Comparison of ENCODE assay signal across 30 cellular contexts in the genomic region with DNA sequence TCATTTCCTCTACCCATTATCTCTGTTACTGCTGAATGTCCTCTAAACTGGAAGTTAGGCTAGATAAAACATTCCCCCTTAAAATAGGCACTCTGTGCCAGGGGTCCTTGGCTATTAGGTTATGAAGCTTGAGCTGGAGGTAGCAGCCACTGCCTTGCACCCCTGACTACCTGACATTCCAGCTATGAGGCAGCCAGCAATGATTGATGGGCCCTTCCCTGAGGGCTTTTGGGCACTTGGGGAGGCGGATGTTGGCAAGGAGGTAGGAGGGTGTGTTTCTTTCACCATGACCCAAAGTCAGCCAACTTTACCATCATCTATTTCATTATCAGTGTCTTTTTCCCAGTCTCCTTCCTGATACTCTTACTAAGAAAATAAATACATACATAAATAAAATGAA.
"Had no signal": no experiment of that assay in that cellular context is flagged by ENCODE, and none has a peak within 500 bp of the region (broad histone marks: within the 10 kb centered on the region; RNA-seq: fewer than 3 reads in every experiment).

No MANE protein-coding gene starts in this region.

- H3K4me3 Mint-ChIP-seq: activated CD4-positive, alpha-beta memory T cell treated with anti-CD3 and anti-CD28 coated beads, Interleukin-2, amount 10 ng/mL, durations not matched to agents 7 days and 5 days; activated CD8-positive, alpha-beta memory T cell treated with anti-CD3 and anti-CD28 coated beads, Interleukin-2, amount 10 ng/mL, durations not matched to agents 7 days and 5 days; activated naive CD8-positive, alpha-beta T cell; activated naive CD8-positive, alpha-beta T cell treated with anti-CD3 and anti-CD28 coated beads, Interleukin-2, amount 50 U/mL, for 24 hours; central memory CD8-positive, alpha-beta T cell had no signal

- H3K4me3 ChIP-seq: cardiac muscle cell, SJCRH30, SK-N-MC had no signal

- H3K27ac Mint-ChIP-seq: activated CD4-positive, alpha-beta memory T cell treated with anti-CD3 and anti-CD28 coated beads, Interleukin-2, amount 10 ng/mL, durations not matched to agents 7 days and 5 days; activated CD8-positive, alpha-beta memory T cell treated with anti-CD3 and anti-CD28 coated beads, Interleukin-2, amount 10 ng/mL, durations not matched to agents 7 days and 5 days; activated naive CD8-positive, alpha-beta T cell; activated naive CD8-positive, alpha-beta T cell treated with anti-CD3 and anti-CD28 coated beads, Interleukin-2, amount 50 U/mL, for 24 hours; activated T-helper 2 cell treated with anti-CD3 and anti-CD28 coated beads, Interferon-gamma antibody, Interleukin-2, Interleukin-4, amounts not matched to agents 10 μg/mL and 5 μg/mL and 100 μg/mL, durations not matched to agents 14 hours and 24 hours and 36 hours had no signal

- H3K27ac ChIP-seq: brain microvascular endothelial cell, cardiac muscle cell, SJCRH30, SK-N-MC, WERI-Rb-1 had no signal

- H3K27me3 ChIP-seq: brain microvascular endothelial cell, cardiac muscle cell, SJCRH30 had no signal

- H3K27me3 Mint-ChIP-seq: activated CD4-positive, alpha-beta memory T cell treated with anti-CD3 and anti-CD28 coated beads, Interleukin-2, amount 10 ng/mL, durations not matched to agents 7 days and 5 days; activated CD8-positive, alpha-beta memory T cell treated with anti-CD3 and anti-CD28 coated beads, Interleukin-2, amount 10 ng/mL, durations not matched to agents 7 days and 5 days; activated naive CD8-positive, alpha-beta T cell; activated naive CD8-positive, alpha-beta T cell treated with anti-CD3 and anti-CD28 coated beads, Interleukin-2, amount 50 U/mL, for 24 hours; central memory CD8-positive, alpha-beta T cell had no signal

- H3K9me3 Mint-ChIP-seq: activated CD4-positive, alpha-beta memory T cell treated with anti-CD3 and anti-CD28 coated beads, Interleukin-2, amount 10 ng/mL, durations not matched to agents 7 days and 5 days; activated naive CD8-positive, alpha-beta T cell treated with anti-CD3 and anti-CD28 coated beads, Interleukin-2, amount 50 U/mL, for 24 hours; activated T-helper 2 cell treated with anti-CD3 and anti-CD28 coated beads, Interferon-gamma antibody, Interleukin-2, Interleukin-4, amounts not matched to agents 10 μg/mL and 5 μg/mL and 100 μg/mL, durations not matched to agents 14 hours and 24 hours and 36 hours; central memory CD8-positive, alpha-beta T cell had no signal

- H3K4me1 ChIP-seq: SJCRH30 had no signal

- DNase-seq: activated CD4-positive, alpha-beta memory T cell treated with anti-CD3 and anti-CD28 coated beads, Interleukin-2, amount 10 ng/mL, durations not matched to agents 7 days and 5 days; activated CD4-positive, alpha-beta T cell treated with anti-CD3 and anti-CD28 coated beads for 1 hour; activated CD4-positive, alpha-beta T cell treated with anti-CD3 and anti-CD28 coated beads for 48 hours; activated CD4-positive, CD25-positive, alpha-beta regulatory T cell; activated CD8-positive, alpha-beta memory T cell treated with anti-CD3 and anti-CD28 coated beads for 24 hours; activated CD8-positive, alpha-beta memory T cell treated with anti-CD3 and anti-CD28 coated beads, Interleukin-2, amount 10 ng/mL, durations not matched to agents 7 days and 5 days; activated CD8-positive, alpha-beta memory T cell treated with anti-CD3 and anti-CD28 coated beads, Interleukin-2, amount 50 U/mL, for 48 hours; activated gamma-delta T cell; activated naive CD4-positive, alpha-beta T cell treated with Interleukin-2 at 50 U/mL for 16 hours; activated naive CD8-positive, alpha-beta T cell treated with anti-CD3 and anti-CD28 coated beads, Interleukin-2, amount 50 U/mL, for 24 hours; amniotic stem cell; aorta; brain microvascular endothelial cell; NCI-H1105; NCI-H1417 treated with DMSO at 0.1 percent for 48 hours; NCI-H187 treated with DMSO at 0.1 percent for 48 hours; NCI-H2081; NCI-H2171 treated with DMSO at 0.1 percent for 48 hours; NCI-H345; NCI-H524 treated with DMSO at 0.1 percent for 48 hours; SHP77; SJCRH30; T1000; WERI-Rb-1 had no signal

- H3K9me3 ChIP-seq: SJCRH30 had no signal

- ATAC-seq: activated CD8-positive, alpha-beta memory T cell treated with anti-CD3 and anti-CD28 coated beads, Interleukin-2, amount 10 ng/mL, durations not matched to agents 7 days and 5 days; activated naive CD8-positive, alpha-beta T cell treated with anti-CD3 and anti-CD28 coated beads, Interleukin-2, amount 50 U/mL, for 24 hours; Panc1 had no signal

- H3K4me1 Mint-ChIP-seq: activated naive CD8-positive, alpha-beta T cell treated with anti-CD3 and anti-CD28 coated beads, Interleukin-2, amount 50 U/mL, for 24 hours; central memory CD8-positive, alpha-beta T cell had no signal
